Comparison of ENCODE assay signal across 10 cellular contexts in genomic region chr9:113998529-113999255, GRCh38.
DNase-seq lines count a peak whose midpoint lies in the region; ATAC-seq and TF ChIP-seq lines count a peak whose summit lies in the region.
"Had no signal": no experiment of that assay in that cellular context is flagged by ENCODE, and none has a peak within 500 bp of the region (broad histone marks: within the 10 kb centered on the region; RNA-seq: fewer than 3 reads in every experiment).

No MANE protein-coding gene starts in this region.

- no peaks in the 10 kb centered on the region for H3K9me3 ChIP-seq in Caco-2

- TF ChIP-seq CTCF in Caco-2 (IDR thresholded peaks at IDR 0.05; ENCODE audit: insufficient read depth in 1 of 2, low read depth in 1 of 2, low read length in 1 of 2, severe bottlenecking in 1 of 2, unreplicated experiment in 1 of 2), result peak in 1 of 2 experiments; percentile 30
- TF ChIP-seq CTCF in choroid plexus epithelial cell (conservative IDR thresholded peaks at IDR 0.05; ENCODE audit: low read depth, low read length), result peak; percentile 70
- no peak for TF ChIP-seq CTCF in natural killer cell (IDR thresholded peaks at IDR 0.05)

- ATAC-seq in natural killer cell (no peak), GM19452 (IDR thresholded peaks at IDR 0.05; ENCODE audit: unreplicated experiment) (no peak), HG03432 (IDR thresholded peaks at IDR 0.05; ENCODE audit: unreplicated experiment) (no peak)

- no TSS peak for BruUV-seq in Caco-2 (replicated peaks; lab: Mats Ljungman, UMichigan)

- H3K27me3 Mint-ChIP-seq in Caco-2 (ENCODE audit: insufficient read depth, unreplicated experiment) (no peaks in the 10 kb centered on the region), natural killer cell (ENCODE audit: low read depth in 2 of 2) (no peaks in the 10 kb centered on the region)

- no peaks in the 10 kb centered on the region for H3K9me3 Mint-ChIP-seq in Caco-2 (ENCODE audit: unreplicated experiment)
- H3K9me3 Mint-ChIP-seq in natural killer cell, result no peaks in the 10 kb centered on the region

- H3K27ac Mint-ChIP-seq in Caco-2 (ENCODE audit: unreplicated experiment), result no peak overlapping the region
- no peak overlapping the region for H3K27ac Mint-ChIP-seq in natural killer cell

- intact Hi-C loops in Caco-2 (cut with micrococcal nuclease; ENCODE audit: unreplicated experiment) (no loop called here), natural killer cell (cut with micrococcal nuclease) (no loop called here)

- POLR2A ChIA-PET in Caco-2 (lab: Charles Lee), result no interaction called here

- H3K4me1 Mint-ChIP-seq in Caco-2 (ENCODE audit: low read depth, unreplicated experiment) (no peaks in the 10 kb centered on the region), natural killer cell (peaks cover 4 to 7% of the 10 kb centered on the region in 2 donors)

- DNase-seq in Caco-2 (peak; percentile 22 to 37), HuH-7.5 (ENCODE audit: low spot score) (peak; percentile 41), choroid plexus epithelial cell (ENCODE audit: low read depth) (peak; percentile 42), natural killer cell (peak; percentile 10), activated gamma-delta T cell treated with Interleukin-2 at 50 U/mL for 16 hours (no peak), T-helper 1 cell (no peak)
- DNase-seq: activated CD4-positive, alpha-beta T cell treated with anti-CD3 and anti-CD28 coated beads, Interleukin-2, amount 50 U/mL, for 48 hours; dermis blood vessel endothelial cell had no signal

- H3K4me3 Mint-ChIP-seq in Caco-2 (ENCODE audit: unreplicated experiment) (no peak overlapping the region), natural killer cell (no peak overlapping the region)

- no peaks in the 10 kb centered on the region for H3K4me1 ChIP-seq in Caco-2

- H3K27me3 ChIP-seq in Caco-2 (replicated peaks; ENCODE audit: control insufficient read depth, insufficient read depth, low read length), result no peaks in the 10 kb centered on the region

- CTCF ChIA-PET in Caco-2 (lab: Charles Lee), result no interaction called here

- no peaks in the 10 kb centered on the region for H3K36me3 ChIP-seq in Caco-2 (ENCODE audit: control insufficient read depth, insufficient read depth, low read length)

- H3K36me3 Mint-ChIP-seq in Caco-2 (ENCODE audit: insufficient read depth, unreplicated experiment), result no peaks in the 10 kb centered on the region
- no peaks in the 10 kb centered on the region for H3K36me3 Mint-ChIP-seq in natural killer cell

- H3K4me3 ChIP-seq in Caco-2 (ENCODE audit: low read depth, low read length) (no peak overlapping the region), choroid plexus epithelial cell (ENCODE audit: low read depth, low read length) (no peak overlapping the region)

Comparison
In these comparisons a context has a peak if more than half of its experiments do, and no peak if none do; other contexts are left out.
1. DNase-seq: peak in Caco-2 (2 of 2), HuH-7.5 (single experiment), choroid plexus epithelial cell (single experiment) and natural killer cell (single experiment); none in activated gamma-delta T cell treated with Interleukin-2 at 50 U/mL for 16 hours (single experiment) and T-helper 1 cell (0 of 5).